In the genomic region with DNA sequence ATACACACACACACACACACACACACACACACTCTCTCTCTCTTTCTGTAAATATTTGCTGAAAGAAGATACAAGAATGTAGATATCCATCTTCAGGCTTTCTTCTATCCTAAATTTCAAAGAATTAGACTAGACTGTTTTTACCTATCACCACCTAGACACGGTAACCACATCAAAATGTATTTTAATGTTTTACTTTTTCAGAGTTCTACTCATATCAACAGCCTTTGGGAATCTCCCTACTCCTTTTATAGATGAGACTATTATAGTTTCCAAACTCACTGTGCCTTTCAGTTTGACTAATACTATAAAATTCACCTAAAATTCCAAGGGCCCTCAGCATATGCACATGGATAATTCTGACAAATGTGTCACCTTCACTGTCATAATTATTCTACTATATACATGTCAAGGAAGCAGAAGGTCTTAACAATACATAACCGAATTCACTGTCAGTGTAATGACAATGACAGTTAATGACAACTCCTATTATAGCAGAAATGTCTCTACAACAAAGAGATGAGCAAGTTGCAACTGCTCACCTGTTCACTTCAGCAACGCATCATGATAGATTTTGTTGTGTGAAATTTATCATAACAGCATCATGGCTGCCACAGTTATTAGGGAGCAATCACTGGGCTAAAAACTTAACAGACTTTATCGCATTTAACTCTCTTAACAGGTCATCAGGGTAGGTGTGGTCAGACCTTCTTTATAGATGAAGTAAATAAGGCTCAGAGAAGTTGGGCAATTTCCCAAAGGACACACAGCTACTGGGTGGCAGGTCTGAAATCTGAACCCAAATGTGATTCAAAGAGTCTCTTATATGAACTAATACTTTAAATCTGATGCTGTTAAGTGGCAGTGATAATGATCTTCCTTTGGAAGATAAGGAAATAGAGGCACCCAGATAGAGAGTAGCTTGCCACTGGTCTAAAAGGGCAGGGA, we compare ENCODE assay signal across 14 cellular contexts.
DNase-seq lines count a peak whose midpoint lies in the region; ATAC-seq and TF ChIP-seq lines count a peak whose summit lies in the region.
"Had no signal": no experiment of that assay in that cellular context is flagged by ENCODE, and none has a peak within 500 bp of the region (broad histone marks: within the 10 kb centered on the region; RNA-seq: fewer than 3 reads in every experiment).

No MANE protein-coding gene starts in this region.

- peak; percentile 39 for ATAC-seq in HG02610 (IDR thresholded peaks at IDR 0.05; ENCODE audit: unreplicated experiment)
- ATAC-seq in stimulated activated naive B cell treated with anti-CD40 and anti-IgM and Interleukin-4, amounts not matched to agents 10 μg/mL and 1 μg/mL and 100 μg/mL, for 72 hours (replicated peaks), result peak; percentile 56 to 64

- POLR2A ChIA-PET in activated CD4-positive, alpha-beta memory T cell treated with anti-CD3 and anti-CD28 coated beads for 36 hours (lab: Charles Lee), result interaction anchor here (0.6 to 5.2 kb wide), 12 partner anchors 9 to 286 kb away, joined by 3 to 48 read pairs (median 7); a partner anchor contains a TSS

- H3K27ac Mint-ChIP-seq in activated naive CD4-positive, alpha-beta T cell treated with anti-CD3 and anti-CD28 coated beads, Interleukin-2, amount 10 ng/mL, durations not matched to agents 7 days and 5 days, result peak overlapping the region; percentile 73
- peak overlapping the region; percentile 81 for H3K27ac Mint-ChIP-seq in activated CD4-positive, alpha-beta memory T cell treated with anti-CD3 and anti-CD28 coated beads for 36 hours
- peak overlapping the region; percentile 94 for H3K27ac Mint-ChIP-seq in stimulated activated naive B cell treated with anti-CD40 and anti-IgM and Interleukin-4, amounts not matched to agents 10 μg/mL and 1 μg/mL and 100 μg/mL, for 72 hours
- H3K27ac Mint-ChIP-seq in immature natural killer cell, result no peak overlapping the region
- H3K27ac Mint-ChIP-seq: dendritic cell treated with granulocyte-macrophage colony-stimulating factor and Interleukin-4, amounts not matched to agents 40 ng/mL and 50 ng/mL, for 4 days had no signal

- peaks cover 42% of the 10 kb centered on the region for H3K36me3 Mint-ChIP-seq in activated naive CD4-positive, alpha-beta T cell treated with anti-CD3 and anti-CD28 coated beads, Interleukin-2, amount 10 ng/mL, durations not matched to agents 7 days and 5 days
- peaks cover 21% of the 10 kb centered on the region for H3K36me3 Mint-ChIP-seq in activated CD4-positive, alpha-beta memory T cell treated with anti-CD3 and anti-CD28 coated beads for 36 hours
- peaks cover 33 to 58% of the 10 kb centered on the region in 2 donors for H3K36me3 Mint-ChIP-seq in stimulated activated naive B cell treated with anti-CD40 and anti-IgM and Interleukin-4, amounts not matched to agents 10 μg/mL and 1 μg/mL and 100 μg/mL, for 72 hours
- peaks cover under 1 to 17% (median 10%) of the 10 kb centered on the region in 3 donors for H3K36me3 Mint-ChIP-seq in immature natural killer cell

- H3K4me3 Mint-ChIP-seq in activated naive CD4-positive, alpha-beta T cell treated with anti-CD3 and anti-CD28 coated beads, Interleukin-2, amount 10 ng/mL, durations not matched to agents 7 days and 5 days, result no peak overlapping the region
- peak overlapping the region; percentile 6 for H3K4me3 Mint-ChIP-seq in activated CD4-positive, alpha-beta memory T cell treated with anti-CD3 and anti-CD28 coated beads for 36 hours
- H3K4me3 Mint-ChIP-seq in stimulated activated naive B cell treated with anti-CD40 and anti-IgM and Interleukin-4, amounts not matched to agents 10 μg/mL and 1 μg/mL and 100 μg/mL, for 72 hours, result peak overlapping the region; percentile 38 to 67
- no peak overlapping the region for H3K4me3 Mint-ChIP-seq in immature natural killer cell
- H3K4me3 Mint-ChIP-seq: dendritic cell treated with granulocyte-macrophage colony-stimulating factor and Interleukin-4, amounts not matched to agents 40 ng/mL and 50 ng/mL, for 4 days had no signal

- peaks cover 3% of the 10 kb centered on the region for H3K9me3 Mint-ChIP-seq in activated naive CD4-positive, alpha-beta T cell treated with anti-CD3 and anti-CD28 coated beads, Interleukin-2, amount 10 ng/mL, durations not matched to agents 7 days and 5 days
- H3K9me3 Mint-ChIP-seq in activated CD4-positive, alpha-beta memory T cell treated with anti-CD3 and anti-CD28 coated beads for 36 hours, result peaks cover 5% of the 10 kb centered on the region
- peaks cover 4% of the 10 kb centered on the region in 2 donors for H3K9me3 Mint-ChIP-seq in stimulated activated naive B cell treated with anti-CD40 and anti-IgM and Interleukin-4, amounts not matched to agents 10 μg/mL and 1 μg/mL and 100 μg/mL, for 72 hours
- H3K9me3 Mint-ChIP-seq in immature natural killer cell, result peaks cover 0 to 1% (median 0%) of the 10 kb centered on the region in 6 donors
- H3K9me3 Mint-ChIP-seq: dendritic cell treated with granulocyte-macrophage colony-stimulating factor and Interleukin-4, amounts not matched to agents 40 ng/mL and 50 ng/mL, for 4 days had no signal

- intact Hi-C loops in activated CD4-positive, alpha-beta memory T cell treated with anti-CD3 and anti-CD28 coated beads for 36 hours (cut with micrococcal nuclease), result loop anchor here (1.0 to 2.0 kb wide), 6 partner anchors 8 to 216 kb away; no protein-coding TSS in a partner anchor
- intact Hi-C loops in cardiac septum (cut with DNase I) (no loop called here), lower leg skin (cut with DNase I; ENCODE audit: low total_unique reads) (no loop called here)

- no peak overlapping the region for H3K4me3 ChIP-seq in lower leg skin (ENCODE audit: low read depth, poor library complexity, severe bottlenecking)
- H3K4me3 ChIP-seq: tibial artery had no signal

- no peak for TF ChIP-seq CTCF in lower leg skin (IDR thresholded peaks at IDR 0.05)

- TF ChIP-seq POLR2A in lower leg skin (IDR thresholded peaks at IDR 0.05), result no peak

- no peak for DNase-seq in activated naive CD4-positive, alpha-beta T cell treated with anti-CD3 and anti-CD28 coated beads, Interleukin-2, amount 10 ng/mL, durations not matched to agents 7 days and 5 days
- no peak for DNase-seq in activated naive CD4-positive, alpha-beta T cell (lab: John Stamatoyannopoulos, UW)
- no peak for DNase-seq in activated CD4-positive, alpha-beta memory T cell treated with anti-CD3 and anti-CD28 coated beads for 36 hours
- DNase-seq in stimulated activated naive B cell treated with anti-CD40 and anti-IgM and Interleukin-4, amounts not matched to agents 10 μg/mL and 1 μg/mL and 100 μg/mL, for 72 hours, result no peak
- DNase-seq in immature natural killer cell (no peak), cardiac septum (ENCODE audit: low spot score) (no peak), lower leg skin (ENCODE audit: low spot score in 2 of 2) (no peak)
- DNase-seq: aorta; DMS153; stimulated activated CD4-positive, alpha-beta T cell treated with anti-CD3 and anti-CD28 coated beads, Interleukin-12 subunit alpha, Interleukin-12 subunit beta, amount 100 ng/mL, for 4 hours; T-helper 9 cell; tibial artery had no signal

- CTCF ChIA-PET in activated naive CD4-positive, alpha-beta T cell treated with anti-CD3 and anti-CD28 coated beads, Interleukin-2, amount 10 ng/mL, durations not matched to agents 7 days and 5 days (lab: Charles Lee), result interaction anchor here (0.6 to 2.4 kb wide), 6 partner anchors 10 to 288 kb away, joined by 3 to 6 read pairs (median 4); a partner anchor contains a TSS
- CTCF ChIA-PET in activated CD4-positive, alpha-beta memory T cell treated with anti-CD3 and anti-CD28 coated beads for 36 hours (lab: Charles Lee), result interaction anchor here (1.0 to 2.4 kb wide), 7 partner anchors 38 to 288 kb away, joined by 3 to 6 read pairs (median 5); no protein-coding TSS in a partner anchor

- no peaks in the 10 kb centered on the region for H3K27me3 Mint-ChIP-seq in activated naive CD4-positive, alpha-beta T cell treated with anti-CD3 and anti-CD28 coated beads, Interleukin-2, amount 10 ng/mL, durations not matched to agents 7 days and 5 days
- no peaks in the 10 kb centered on the region for H3K27me3 Mint-ChIP-seq in activated CD4-positive, alpha-beta memory T cell treated with anti-CD3 and anti-CD28 coated beads for 36 hours
- H3K27me3 Mint-ChIP-seq in stimulated activated naive B cell treated with anti-CD40 and anti-IgM and Interleukin-4, amounts not matched to agents 10 μg/mL and 1 μg/mL and 100 μg/mL, for 72 hours, result no peaks in the 10 kb centered on the region
- H3K27me3 Mint-ChIP-seq in immature natural killer cell (ENCODE audit: low read depth in 3 of 3), result peaks cover 0 to 2% (median 2%) of the 10 kb centered on the region in 3 donors
- H3K27me3 Mint-ChIP-seq: dendritic cell treated with granulocyte-macrophage colony-stimulating factor and Interleukin-4, amounts not matched to agents 40 ng/mL and 50 ng/mL, for 4 days had no signal

- 90 to 94% methylated on average over 4 of the region's 4 CpGs for WGBS in lower leg skin, 2 donors

- H3K4me1 Mint-ChIP-seq in activated naive CD4-positive, alpha-beta T cell treated with anti-CD3 and anti-CD28 coated beads, Interleukin-2, amount 10 ng/mL, durations not matched to agents 7 days and 5 days, result peaks cover 85% of the 10 kb centered on the region
- H3K4me1 Mint-ChIP-seq in activated CD4-positive, alpha-beta memory T cell treated with anti-CD3 and anti-CD28 coated beads for 36 hours (ENCODE audit: low read depth), result peaks cover 91% of the 10 kb centered on the region
- peaks cover 53 to 64% of the 10 kb centered on the region in 2 donors for H3K4me1 Mint-ChIP-seq in stimulated activated naive B cell treated with anti-CD40 and anti-IgM and Interleukin-4, amounts not matched to agents 10 μg/mL and 1 μg/mL and 100 μg/mL, for 72 hours
- H3K4me1 Mint-ChIP-seq in immature natural killer cell, result peaks cover 10 to 18% of the 10 kb centered on the region in 2 donors

Comparison
In these comparisons a context has a peak if more than half of its experiments do, and no peak if none do; other contexts are left out.
1. H3K27ac Mint-ChIP-seq: peak in activated naive CD4-positive, alpha-beta T cell treated with anti-CD3 and anti-CD28 coated beads, Interleukin-2, amount 10 ng/mL, durations not matched to agents 7 days and 5 days (single experiment), activated CD4-positive, alpha-beta memory T cell treated with anti-CD3 and anti-CD28 coated beads for 36 hours (single experiment) and stimulated activated naive B cell treated with anti-CD40 and anti-IgM and Interleukin-4, amounts not matched to agents 10 μg/mL and 1 μg/mL and 100 μg/mL, for 72 hours (single experiment); none in immature natural killer cell (0 of 6).
2. H3K4me3 Mint-ChIP-seq: peak in activated CD4-positive, alpha-beta memory T cell treated with anti-CD3 and anti-CD28 coated beads for 36 hours (single experiment) and stimulated activated naive B cell treated with anti-CD40 and anti-IgM and Interleukin-4, amounts not matched to agents 10 μg/mL and 1 μg/mL and 100 μg/mL, for 72 hours (2 of 2); none in activated naive CD4-positive, alpha-beta T cell treated with anti-CD3 and anti-CD28 coated beads, Interleukin-2, amount 10 ng/mL, durations not matched to agents 7 days and 5 days (single experiment) and immature natural killer cell (0 of 5).